ENCODE assay signal across 8 cellular contexts in genomic region chr19:10517760-10518443, GRCh38. TPM values are rescaled to one million over a fixed set of nuclear protein-coding genes. Genes with fewer than 3 reads are reported as not detected.
A peak's percentile ranks its signal among the peaks of the same experiment; 100 is the strongest.
DNase-seq lines count a peak whose midpoint lies in the region; ATAC-seq, FAIRE-seq and TF ChIP-seq lines count a peak whose summit lies in the region.

No MANE protein-coding gene starts in this region.

- no CpG with 5 or more reads among the region's 27 CpGs for whole genome bisulfite sequencing in trophoblast cell (ENCODE audit: extremely low coverage, insufficient coverage, insufficient read length)

- intact Hi-C loops in CD14-positive monocyte (cut with micrococcal nuclease): no loop called here

- H3K4me1 ChIP-seq in trophoblast cell (ENCODE audit: control insufficient read depth in 1 of 2, insufficient read depth in 2 of 2, low read length in 2 of 2): peaks cover 5 to 10% of the 10 kb centered on the region in 2 experiments

- peaks cover 8% of the 10 kb centered on the region for H3K27me3 ChIP-seq in trophoblast cell (ENCODE audit: insufficient read depth, low read length)

- H3K4me1 Mint-ChIP-seq in CD14-positive monocyte: peaks cover 29% of the 10 kb centered on the region

- H3K4me3 Mint-ChIP-seq in CD14-positive monocyte: peak overlapping the region; percentile 55 to 86

- peak; percentile 33 for FAIRE-seq in HTR-8/SVneo (lab: Jason Lieb, UNC)

- peak overlapping the region; percentile 83 for H3K4me2 ChIP-seq in trophoblast cell (ENCODE audit: low read length)

- H3K14ac ChIP-seq in trophoblast cell (ENCODE audit: low read length): no peak overlapping the region

- no peak for TF ChIP-seq CTCF in CD14-positive monocyte (IDR thresholded peaks at IDR 0.05)
- no peak for TF ChIP-seq CTCF in WI38 (IDR thresholded peaks at IDR 0.05; ENCODE audit: low read depth, low read length)
- no peak for TF ChIP-seq CTCF in fibroblast of villous mesenchyme (IDR thresholded peaks at IDR 0.05; ENCODE audit: insufficient read depth, low read depth, low read length)

- H2BK5ac ChIP-seq in trophoblast cell (ENCODE audit: low read depth, low read length, poor library complexity): no peak overlapping the region

- H3K4me3 ChIP-seq in WI38 (ENCODE audit: low read depth, low read length) (peak overlapping the region; percentile 40), fibroblast of villous mesenchyme (ENCODE audit: low read depth, low read length) (peak overlapping the region; percentile 65), trophoblast cell (ENCODE audit: low read depth, low read length) (peak overlapping the region; percentile 61)

- peaks cover 2% of the 10 kb centered on the region for H3K79me2 ChIP-seq in trophoblast cell (ENCODE audit: control insufficient read depth, insufficient read depth, low read length, poor library complexity)

- H4K8ac ChIP-seq in trophoblast cell (ENCODE audit: low read depth, low read length): peak overlapping the region; percentile 46

- no peak overlapping the region for H3K4ac ChIP-seq in trophoblast cell (ENCODE audit: low read depth, low read length)

- DNase-seq in CD14-positive monocyte (ENCODE audit: low spot score): no peak
- DNase-seq in HTR-8/SVneo (ENCODE audit: insufficient read length, low spot score): peak; percentile 87
- peak; percentile 46 for DNase-seq in fibroblast of villous mesenchyme (ENCODE audit: low read depth)
- DNase-seq in trophoblast cell: peak in 1 of 2 donors; percentile 18
- DNase-seq in NCI-H187 treated with DMSO at 0.1 percent for 48 hours (lab: John Stamatoyannopoulos, UW): no peak

- no peak for ATAC-seq in GM21447 (IDR thresholded peaks at IDR 0.05; ENCODE audit: unreplicated experiment)
- ATAC-seq in HG03135 (IDR thresholded peaks at IDR 0.05; ENCODE audit: unreplicated experiment): no peak

- peak overlapping the region; percentile 53 for H4K91ac ChIP-seq in trophoblast cell (ENCODE audit: low read depth, low read length)

- H3K27ac ChIP-seq in trophoblast cell (ENCODE audit: low read depth, low read length): no peak overlapping the region

- H3K18ac ChIP-seq in trophoblast cell (ENCODE audit: low read length): peak overlapping the region; percentile 55

- peak overlapping the region; percentile 41 for H4K12ac ChIP-seq in trophoblast cell (ENCODE audit: low read depth, low read length)

- H3K79me1 ChIP-seq in trophoblast cell (ENCODE audit: low read length): no peaks in the 10 kb centered on the region

- H2BK12ac ChIP-seq in trophoblast cell (ENCODE audit: low read length): peak overlapping the region; percentile 35

- peak overlapping the region; percentile 72 for H2AFZ ChIP-seq in trophoblast cell (ENCODE audit: insufficient read depth, low read length, poor library complexity)

- peaks cover 0 to 24% (median 16%) of the 10 kb centered on the region in 7 donors for H3K9me3 Mint-ChIP-seq in CD14-positive monocyte

- H3K36me3 Mint-ChIP-seq in CD14-positive monocyte: peaks cover 3 to 21% of the 10 kb centered on the region in 2 donors

- no peak overlapping the region for H3K9ac ChIP-seq in trophoblast cell (ENCODE audit: low read length)

- H3K27me3 Mint-ChIP-seq in CD14-positive monocyte (ENCODE audit: low read depth in 3 of 3): peaks cover 66 to 86% (median 75%) of the 10 kb centered on the region in 3 donors

- peaks cover 4% of the 10 kb centered on the region for H3K9me3 ChIP-seq in trophoblast cell (ENCODE audit: insufficient read depth, low read depth, low read length)

- peak overlapping the region; percentile 46 for H2BK120ac ChIP-seq in trophoblast cell (ENCODE audit: insufficient read depth, low read length, poor library complexity)

- peak overlapping the region; percentile 28 for H2AK5ac ChIP-seq in trophoblast cell (ENCODE audit: low read length)

- peak overlapping the region in 1 of 7 donors; percentile 38 for H3K27ac Mint-ChIP-seq in CD14-positive monocyte

- H3K36me3 ChIP-seq in trophoblast cell (ENCODE audit: control insufficient read depth in 1 of 2, insufficient read depth in 2 of 2, low read length in 2 of 2): no peaks in the 10 kb centered on the region

- H3K23ac ChIP-seq in trophoblast cell (ENCODE audit: low read length): no peak overlapping the region

RNA-seq across cellular contexts. Expression of gene S1PR5, which starts 0.7 kb away (rescaled TPM):
- polyA plus RNA-seq in CD14-positive monocyte: under 1 TPM; 0.18 to 0.46 TPM
- total RNA-seq in fibroblast of villous mesenchyme: 1.3 and 2.9 TPM in 2 replicates
- polyA plus RNA-seq in trophoblast cell (2013): 1.2 and 1.3 TPM in 2 replicates

RNA-seq across cellular contexts. Expression of gene KEAP1, which starts 14.7 kb away (rescaled TPM):
- 10 to 100 TPM; 26.0 to 32.6 TPM for polyA plus RNA-seq in CD14-positive monocyte
- total RNA-seq in fibroblast of villous mesenchyme: 60.5 and 61.5 TPM in 2 replicates
- polyA plus RNA-seq in trophoblast cell (2013): 29.2 and 29.6 TPM in 2 replicates

RNA-seq across cellular contexts. Expression of gene ATG4D, which starts 25.8 kb away (rescaled TPM):
- 10 to 100 TPM; 10.7 to 11.9 TPM for polyA plus RNA-seq in CD14-positive monocyte
- 16.0 and 18.4 TPM in 2 replicates for total RNA-seq in fibroblast of villous mesenchyme
- polyA plus RNA-seq in trophoblast cell (2013): 14.1 and 14.7 TPM in 2 replicates

RNA-seq across cellular contexts. Expression of gene KRI1, which starts 47.9 kb away (rescaled TPM):
- 1 to 10 TPM; 3.9 to 6.1 TPM for polyA plus RNA-seq in CD14-positive monocyte
- 4.5 and 5.6 TPM in 2 replicates for total RNA-seq in fibroblast of villous mesenchyme
- 12.3 and 12.6 TPM in 2 replicates for polyA plus RNA-seq in trophoblast cell (2013)

RNA-seq across cellular contexts. Expression of gene CDKN2D, which starts 50.9 kb away (rescaled TPM):
- polyA plus RNA-seq in CD14-positive monocyte: 100 to 1,000 TPM; 115 to 130 TPM
- 6.0 and 6.1 TPM in 2 replicates for total RNA-seq in fibroblast of villous mesenchyme
- polyA plus RNA-seq in trophoblast cell (2013): 2.6 and 2.7 TPM in 2 replicates

Comparison
In these comparisons a context has a peak if more than half of its experiments do, and no peak if none do; other contexts are left out.
1. DNase-seq: peak in HTR-8/SVneo (single experiment) and fibroblast of villous mesenchyme (single experiment); none in CD14-positive monocyte (single experiment) and NCI-H187 treated with DMSO at 0.1 percent for 48 hours (single experiment).
2. Peak in every context shown above with its lines, with median percentiles within 50 percentile points of each other: H3K4me3 ChIP-seq.